In genomic region chr11:83816572-83817187, GRCh38 we compare ENCODE assay signal across 9 cellular contexts.
DNase-seq lines count a peak whose midpoint lies in the region; ATAC-seq and TF ChIP-seq lines count a peak whose summit lies in the region.
"Had no signal": no experiment of that assay in that cellular context is flagged by ENCODE, and none has a peak within 500 bp of the region (broad histone marks: within the 10 kb centered on the region; RNA-seq: fewer than 3 reads in every experiment).

No MANE protein-coding gene starts in this region.

- peak; percentile 10 for DNase-seq in NCI-H1092 treated with DMSO at 0.1 percent for 48 hours (lab: John Stamatoyannopoulos, UW)
- DNase-seq in NCI-H1092 (lab: John Stamatoyannopoulos, UW) = no peak
- DNase-seq in NCI-H1694 treated with DMSO at 0.1 percent for 48 hours (lab: John Stamatoyannopoulos, UW) = peak; percentile 29
- DNase-seq in breast epithelium (ENCODE audit: low spot score in 2 of 2) = no peak
- no peak for DNase-seq in neural crest cell (ENCODE audit: low read depth, low spot score)
- no peak for DNase-seq in activated CD4-positive, alpha-beta T cell treated with anti-CD3 and anti-CD28 coated beads for 1 hour
- no peak for DNase-seq in omental fat pad (ENCODE audit: low spot score)
- DNase-seq in aorta = no peak

- no peaks in the 10 kb centered on the region for H3K36me3 Mint-ChIP-seq in neural crest cell (ENCODE audit: low read depth)
- H3K36me3 Mint-ChIP-seq: CD4-positive, CD25-positive, alpha-beta regulatory T cell had no signal

- H3K9me3 ChIP-seq in breast epithelium = no peaks in the 10 kb centered on the region
- no peaks in the 10 kb centered on the region for H3K9me3 ChIP-seq in aorta (ENCODE audit: control insufficient read depth, low read length)

- no peak overlapping the region for H3K4me3 ChIP-seq in breast epithelium
- no peak overlapping the region for H3K4me3 ChIP-seq in aorta (ENCODE audit: low read length in 2 of 2)

- ATAC-seq in omental fat pad (ENCODE audit: low FRiP score) (no peak), aorta (ENCODE audit: low FRiP score) (no peak)

- H3K27me3 Mint-ChIP-seq in neural crest cell (ENCODE audit: low read depth) = peaks cover 8% of the 10 kb centered on the region
- H3K27me3 Mint-ChIP-seq: CD4-positive, CD25-positive, alpha-beta regulatory T cell had no signal

- H3K27ac ChIP-seq in breast epithelium (no peak overlapping the region), aorta (ENCODE audit: low read depth in 1 of 2, low read length in 2 of 2) (no peak overlapping the region)

- no peaks in the 10 kb centered on the region for H3K9me3 Mint-ChIP-seq in neural crest cell
- H3K9me3 Mint-ChIP-seq: CD4-positive, CD25-positive, alpha-beta regulatory T cell had no signal

- no peak overlapping the region for H3K27ac Mint-ChIP-seq in neural crest cell (ENCODE audit: unreplicated experiment)
- H3K27ac Mint-ChIP-seq: CD4-positive, CD25-positive, alpha-beta regulatory T cell had no signal

- H3K36me3 ChIP-seq in breast epithelium (no peaks in the 10 kb centered on the region), aorta (ENCODE audit: control insufficient read depth in 1 of 2, insufficient read depth in 2 of 2, low read length in 1 of 2) (no peaks in the 10 kb centered on the region)

- TF ChIP-seq CTCF in breast epithelium (IDR thresholded peaks at IDR 0.05) (peak in 2 of 3 donors; percentile 31 to 45), neural crest cell (conservative IDR thresholded peaks at IDR 0.05) (peak; percentile 80), omental fat pad (IDR thresholded peaks at IDR 0.05) (no peak)

- H3K4me1 ChIP-seq in breast epithelium = no peaks in the 10 kb centered on the region
- H3K4me1 ChIP-seq in aorta (ENCODE audit: control insufficient read depth in 1 of 2, insufficient read depth in 2 of 2, low read length in 2 of 2) = no peaks in the 10 kb centered on the region

- TF ChIP-seq POLR2A in breast epithelium (IDR thresholded peaks at IDR 0.05) = no peak

- no peak overlapping the region for H3K4me3 Mint-ChIP-seq in neural crest cell
- H3K4me3 Mint-ChIP-seq: CD4-positive, CD25-positive, alpha-beta regulatory T cell had no signal

- WGBS in aorta, 2 donors = 40 to 45% methylated on average over 2 of the region's 2 CpGs

- H3K27me3 ChIP-seq in breast epithelium (no peaks in the 10 kb centered on the region), aorta (ENCODE audit: control insufficient read depth in 1 of 2, insufficient read depth in 2 of 2, low read length in 1 of 2) (no peaks in the 10 kb centered on the region)

- intact Hi-C loops in breast epithelium (cut with DNase I; ENCODE audit: low total_unique reads) = no loop called here
- intact Hi-C loops in aorta (cut with DNase I) = loop anchor here (5.0 to 10.0 kb wide), 3 partner anchors 519 to 1132 kb away; no protein-coding TSS in a partner anchor

- H3K4me1 Mint-ChIP-seq in neural crest cell = no peaks in the 10 kb centered on the region
- H3K4me1 Mint-ChIP-seq: CD4-positive, CD25-positive, alpha-beta regulatory T cell had no signal

Comparison
In these comparisons a context has a peak if more than half of its experiments do, and no peak if none do; other contexts are left out.
1. DNase-seq: peak in NCI-H1092 treated with DMSO at 0.1 percent for 48 hours (single experiment) and NCI-H1694 treated with DMSO at 0.1 percent for 48 hours (single experiment); none in NCI-H1092 (single experiment), breast epithelium (0 of 2), neural crest cell (single experiment), activated CD4-positive, alpha-beta T cell treated with anti-CD3 and anti-CD28 coated beads for 1 hour (single experiment), omental fat pad (single experiment) and aorta (0 of 2).
2. CTCF ChIP-seq: peak in breast epithelium (2 of 3) and neural crest cell (single experiment); none in omental fat pad (0 of 3).